Comparison of ENCODE assay signal across 7 cellular contexts in the genomic region with DNA sequence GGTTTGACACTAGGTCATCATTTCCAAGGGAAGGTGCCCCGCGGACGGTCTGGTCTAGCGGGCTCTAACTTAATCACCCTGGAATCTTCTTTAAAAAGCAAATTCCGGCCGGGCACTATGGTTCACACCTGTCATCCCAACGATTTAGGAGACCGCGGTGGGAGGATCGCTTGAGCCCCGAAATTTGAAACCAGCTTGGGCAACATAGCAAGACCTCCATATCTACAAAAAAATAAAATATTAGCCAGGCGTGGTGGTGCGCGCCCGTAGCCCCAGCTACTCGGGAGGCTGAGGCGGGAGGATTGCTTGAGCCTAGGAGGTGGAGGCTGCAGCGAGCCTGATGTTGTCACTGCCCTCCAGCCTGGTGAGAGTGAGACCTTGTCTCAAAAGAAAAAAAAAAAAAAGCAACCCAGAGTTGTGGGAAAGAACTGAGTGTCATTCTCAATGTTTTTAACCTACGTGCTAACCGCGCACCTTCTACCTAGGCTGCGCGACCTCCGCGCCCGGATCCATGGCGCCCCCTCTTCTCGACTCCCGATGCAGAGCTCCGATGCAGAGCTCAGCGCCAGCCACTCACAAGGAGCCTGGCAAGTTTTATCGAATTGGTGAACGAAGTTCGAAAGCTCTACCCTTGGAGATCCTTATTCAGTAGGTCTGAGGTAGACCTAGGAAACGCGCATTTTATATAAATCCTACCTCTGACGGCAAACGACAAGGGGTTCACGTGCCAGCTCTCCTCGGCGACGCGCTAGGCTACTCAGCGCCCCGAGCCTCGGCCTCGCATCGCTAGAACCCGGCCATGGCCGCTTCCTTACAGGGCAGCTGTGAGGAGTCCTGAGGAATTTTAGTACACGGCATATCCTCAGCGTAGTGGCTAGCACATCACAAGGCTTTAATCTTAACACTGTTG. TPM values are rescaled to one million over a fixed set of nuclear protein-coding genes. Genes with fewer than 3 reads are reported as not detected.
DNase-seq lines count a peak whose midpoint lies in the region; ATAC-seq, FAIRE-seq and TF ChIP-seq lines count a peak whose summit lies in the region.

No MANE protein-coding gene starts in this region.

- H3K4me3 ChIP-seq in LNCaP clone FGC (ENCODE audit: low read depth, low read length) (peak overlapping the region; percentile 59), K562 (peak overlapping the region; percentile 42), kidney (ENCODE audit: low read length in 2 of 2) (peak overlapping the region; percentile 85 to 92)

- intact Hi-C loops in K562 (cut with micrococcal nuclease), result loop anchor here (5.0 to 10.0 kb wide), 2 partner anchors 144 to 259 kb away; a partner anchor contains a TSS
- intact Hi-C loops in kidney (cut with DNase I), result no loop called here

- peaks cover 0 to 4% of the 10 kb centered on the region in 2 donors for H3K36me3 Mint-ChIP-seq in stimulated activated naive B cell treated with anti-CD40 and anti-IgM and Interleukin-4, amounts not matched to agents 10 μg/mL and 1 μg/mL and 100 μg/mL, for 72 hours

- no peak for TF ChIP-seq RAD21 in K562 (CRISPR knock-in tag; conservative IDR thresholded peaks at IDR 0.05 in 1 of 2, IDR thresholded peaks at IDR 0.05 in 1 of 2)

- peaks cover 27% of the 10 kb centered on the region for H3K79me2 ChIP-seq in K562 (ENCODE audit: control insufficient read depth, insufficient read depth, low read length)

- TF ChIP-seq CTCF in LNCaP clone FGC (IDR thresholded peaks at IDR 0.05; ENCODE audit: control insufficient read depth, extremely low read depth, insufficient read depth) (no peak), K562 (IDR thresholded peaks at IDR 0.05 in 2 of 3, conservative IDR thresholded peaks at IDR 0.05 in 1 of 3; ENCODE audit: insufficient read depth in 2 of 3, low read depth in 1 of 3, low read length in 3 of 3) (no peak), kidney (IDR thresholded peaks at IDR 0.05; ENCODE audit: borderline replicate concordance, extremely low read depth, insufficient read depth) (no peak)

- H3K9me1 ChIP-seq in K562 (ENCODE audit: control insufficient read depth, insufficient read depth, low read length), result no peaks in the 10 kb centered on the region

- H3K4me1 ChIP-seq in K562 (replicated peaks in 1 of 2; ENCODE audit: control insufficient read depth in 2 of 2, insufficient read depth in 2 of 2, low read length in 2 of 2), result peaks cover 18% of the 10 kb centered on the region in 2 experiments
- H3K4me1 ChIP-seq in kidney (ENCODE audit: control insufficient read depth in 1 of 2, insufficient read depth in 1 of 2, low read depth in 1 of 2, low read length in 2 of 2), result peaks cover 0 to 4% of the 10 kb centered on the region in 2 donors

- peak overlapping the region; percentile 69 for H3K27ac Mint-ChIP-seq in stimulated activated naive B cell treated with anti-CD40 and anti-IgM and Interleukin-4, amounts not matched to agents 10 μg/mL and 1 μg/mL and 100 μg/mL, for 72 hours

- in situ Hi-C loops in K562 (cut with MboI), result loop anchor here (10.0 kb wide), 1 partner anchor 259 kb away; no protein-coding TSS in a partner anchor

- no peak for DNase-seq in H54 (ENCODE audit: insufficient read length, low spot score)
- no peak for DNase-seq in LNCaP clone FGC (ENCODE audit: low read depth)
- DNase-seq in K562 (ENCODE audit: extremely low read depth in 1 of 4, low spot score in 3 of 4), result no peak
- DNase-seq in kidney, result peak; percentile 75
- peak; percentile 3 for DNase-seq in stimulated activated naive B cell treated with anti-CD40 and anti-IgM and Interleukin-4, amounts not matched to agents 10 μg/mL and 1 μg/mL and 100 μg/mL, for 72 hours
- DNase-seq in NCI-H1105 (lab: John Stamatoyannopoulos, UW), result no peak

- POLR2A ChIA-PET in K562 (lab: Yijun Ruan, JAX), result interaction anchor here (0.5 to 1.5 kb wide), 3 partner anchors 9 to 193 kb away, joined by 3 to 6 read pairs (median 4); no protein-coding TSS in a partner anchor

- H3K9me3 ChIP-seq in K562 (replicated peaks; ENCODE audit: control insufficient read depth, insufficient read depth, low read depth, low read length) (0 out of 2 replicates have a peak, but pooled peaks cover 7% of the 10 kb centered on the region), kidney (ENCODE audit: control insufficient read depth in 1 of 2, low read length in 2 of 2) (peaks cover 0 to 4% of the 10 kb centered on the region in 2 donors)

- TF ChIP-seq POLR2A in H54 (IDR thresholded peaks at IDR 0.05; ENCODE audit: low read depth, low read length) (no peak), K562 (conservative IDR thresholded peaks at IDR 0.05) (no peak)

- no peak for TF ChIP-seq EP300 in K562 (IDR thresholded peaks at IDR 0.05; ENCODE audit: low read length)

- H3K27me3 ChIP-seq in K562 (ENCODE audit: control insufficient read depth in 2 of 2, insufficient read depth in 2 of 2, low read length in 2 of 2), result no peaks in the 10 kb centered on the region

- FAIRE-seq in H54 (lab: Jason Lieb, UNC) (peak; percentile 36), K562 (lab: Jason Lieb, UNC) (no peak), kidney (lab: Jason Lieb, UNC) (no peak)

- H3K4me3 Mint-ChIP-seq in stimulated activated naive B cell treated with anti-CD40 and anti-IgM and Interleukin-4, amounts not matched to agents 10 μg/mL and 1 μg/mL and 100 μg/mL, for 72 hours, result peak overlapping the region; percentile 91 to 93

- peak overlapping the region; percentile 95 for H2AFZ ChIP-seq in K562 (ENCODE audit: low read depth, low read length)

- CTCF ChIA-PET in K562 (lab: Yijun Ruan, JAX; ENCODE audit: low intra/inter-chr PET ratio), result no interaction called here

- H3K9ac ChIP-seq in K562 (ENCODE audit: insufficient read depth in 1 of 2, low read depth in 2 of 2, low read length in 2 of 2), result peak overlapping the region; percentile 30 to 75; a peak in 3 of 4 replicates
- peak overlapping the region; percentile 74 to 82 for H3K9ac ChIP-seq in kidney (ENCODE audit: low read length in 2 of 2)

- H3K27me3 Mint-ChIP-seq in stimulated activated naive B cell treated with anti-CD40 and anti-IgM and Interleukin-4, amounts not matched to agents 10 μg/mL and 1 μg/mL and 100 μg/mL, for 72 hours, result peaks cover 3 to 11% of the 10 kb centered on the region in 2 donors

- peaks cover 5 to 19% of the 10 kb centered on the region in 2 donors for H3K4me1 Mint-ChIP-seq in stimulated activated naive B cell treated with anti-CD40 and anti-IgM and Interleukin-4, amounts not matched to agents 10 μg/mL and 1 μg/mL and 100 μg/mL, for 72 hours

- H3K27ac ChIP-seq in K562 (ENCODE audit: extremely low read depth, low read depth, low read length) (no peak overlapping the region), kidney (ENCODE audit: low read depth in 2 of 2, low read length in 2 of 2) (peak overlapping the region; percentile 63 to 82)

- H3K36me3 ChIP-seq in K562 (ENCODE audit: control insufficient read depth, insufficient read depth, low read length) (peaks cover 17% of the 10 kb centered on the region), kidney (ENCODE audit: control insufficient read depth in 1 of 2, insufficient read depth in 2 of 2, low read length in 2 of 2) (peaks cover 0 to 4% of the 10 kb centered on the region in 2 donors)

- peak; percentile 31 for ATAC-seq in GM18508 (IDR thresholded peaks at IDR 0.05; ENCODE audit: insufficient read depth, unreplicated experiment)
- peak; percentile 18 for ATAC-seq in K562
- peak; percentile 48 to 57 for ATAC-seq in stimulated activated naive B cell treated with anti-CD40 and anti-IgM and Interleukin-4, amounts not matched to agents 10 μg/mL and 1 μg/mL and 100 μg/mL, for 72 hours (replicated peaks)

- 71% methylated on average over 52 of the region's 52 CpGs for WGBS in K562 (ENCODE audit: insufficient coverage, low coverage, missing lambda C conversion rate)

- peak overlapping the region; percentile 81 for H3K4me2 ChIP-seq in K562 (ENCODE audit: insufficient read depth, low read length)

- H3K9me3 Mint-ChIP-seq in stimulated activated naive B cell treated with anti-CD40 and anti-IgM and Interleukin-4, amounts not matched to agents 10 μg/mL and 1 μg/mL and 100 μg/mL, for 72 hours, result peaks cover 3 to 4% of the 10 kb centered on the region in 2 donors

- no peaks in the 10 kb centered on the region for H4K20me1 ChIP-seq in K562 (replicated peaks; ENCODE audit: control insufficient read depth, insufficient read depth, low read length)

- no TSS peak for BruUV-seq in K562 (replicated peaks; lab: Mats Ljungman, UMichigan)

TF ChIP-seq in K562, 482 proteins besides CTCF, POLR2A, EP300 and RAD21 (continues in another document):
- TF ChIP-seq, protein P1, sequence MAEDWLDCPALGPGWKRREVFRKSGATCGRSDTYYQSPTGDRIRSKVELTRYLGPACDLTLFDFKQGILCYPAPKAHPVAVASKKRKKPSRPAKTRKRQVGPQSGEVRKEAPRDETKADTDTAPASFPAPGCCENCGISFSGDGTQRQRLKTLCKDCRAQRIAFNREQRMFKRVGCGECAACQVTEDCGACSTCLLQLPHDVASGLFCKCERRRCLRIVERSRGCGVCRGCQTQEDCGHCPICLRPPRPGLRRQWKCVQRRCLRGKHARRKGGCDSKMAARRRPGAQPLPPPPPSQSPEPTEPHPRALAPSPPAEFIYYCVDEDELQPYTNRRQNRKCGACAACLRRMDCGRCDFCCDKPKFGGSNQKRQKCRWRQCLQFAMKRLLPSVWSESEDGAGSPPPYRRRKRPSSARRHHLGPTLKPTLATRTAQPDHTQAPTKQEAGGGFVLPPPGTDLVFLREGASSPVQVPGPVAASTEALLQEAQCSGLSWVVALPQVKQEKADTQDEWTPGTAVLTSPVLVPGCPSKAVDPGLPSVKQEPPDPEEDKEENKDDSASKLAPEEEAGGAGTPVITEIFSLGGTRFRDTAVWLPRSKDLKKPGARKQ (CRISPR knock-in tag; IDR thresholded peaks at IDR 0.05), result peak; percentile 99

RNA-seq across cellular contexts. Expression of a gene that starts 0.9 kb away (rescaled TPM):
- total RNA-seq in K562 (2011; cell fraction: chromatin; rRNA removed; ENCODE audit: low replicate concordance), result 26.0 and 36.6 TPM in 2 replicates
- total RNA-seq in K562 (2011; cell fraction: nucleolus; rRNA removed), result 21.5 and 28.8 TPM in 2 replicates
- 34.2 and 50.5 TPM in 2 replicates for total RNA-seq in K562 (2011; cell fraction: nucleoplasm; rRNA removed)
- total RNA-seq in K562 (2014; rRNA removed) (17.9 and 22.5 TPM in 2 replicates), K562 (2014; rRNA removed; fragmentation: Illumina TruSeq; extraction: Trizol) (30.5 and 33.3 TPM in 2 replicates), K562 (2015; rRNA removed; fragmentation: Illumina TruSeq; extraction: Trizol) (27.0 and 31.4 TPM in 2 replicates), K562 (2021) (26.2 and 29.1 TPM in 2 replicates), kidney (50.1 TPM)
- polyA plus RNA-seq in K562 (2011; rRNA removed) (37.2 and 43.3 TPM in 2 replicates), K562 (2014; fragmentation: Illumina TruSeq; extraction: Trizol) (21.3 and 25.1 TPM in 2 replicates), K562 (2014; fragmentation: Nextera tagmentation; extraction: Ambion mirVana) (10 to 100 TPM; 10.4 to 11.3 TPM), K562 (2014; rRNA removed) (16.6 TPM in 2 replicates), kidney (ENCODE audit: insufficient read depth, low read depth, low replicate concordance) (16.9 TPM)
- 20.1 and 40.3 TPM in 2 replicates for polyA plus RNA-seq in K562 (2011; cell fraction: cytosol; rRNA removed)
- polyA plus RNA-seq in K562 (2011; cell fraction: nucleus; rRNA removed), result 11.0 and 18.5 TPM in 2 replicates
- polyA plus RNA-seq in K562 (2012), result 34.6 and 37.6 TPM in 2 replicates
- 78.2 and 99.4 TPM in 2 replicates for polyA minus RNA-seq in K562 (2011; rRNA and poly(A)+ RNA removed)
- 30.4 and 37.3 TPM in 2 replicates for polyA minus RNA-seq in K562 (2011; cell fraction: cytosol; rRNA and poly(A)+ RNA removed)
- polyA minus RNA-seq in K562 (2011; cell fraction: nucleus; rRNA and poly(A)+ RNA removed), result 6.6 and 15.6 TPM in 2 replicates

Comparison
In these comparisons a context has a peak if more than half of its experiments do, and no peak if none do; other contexts are left out.
1. DNase-seq: peak in kidney (single experiment) and stimulated activated naive B cell treated with anti-CD40 and anti-IgM and Interleukin-4, amounts not matched to agents 10 μg/mL and 1 μg/mL and 100 μg/mL, for 72 hours (single experiment); none in H54 (single experiment), LNCaP clone FGC (single experiment), K562 (0 of 4) and NCI-H1105 (single experiment).
2. Peak in every context shown above with its lines, with median percentiles within 50 percentile points of each other: ATAC-seq and H3K4me3 ChIP-seq.